ENCODE assay signal across 27 cellular contexts in the genomic region with DNA sequence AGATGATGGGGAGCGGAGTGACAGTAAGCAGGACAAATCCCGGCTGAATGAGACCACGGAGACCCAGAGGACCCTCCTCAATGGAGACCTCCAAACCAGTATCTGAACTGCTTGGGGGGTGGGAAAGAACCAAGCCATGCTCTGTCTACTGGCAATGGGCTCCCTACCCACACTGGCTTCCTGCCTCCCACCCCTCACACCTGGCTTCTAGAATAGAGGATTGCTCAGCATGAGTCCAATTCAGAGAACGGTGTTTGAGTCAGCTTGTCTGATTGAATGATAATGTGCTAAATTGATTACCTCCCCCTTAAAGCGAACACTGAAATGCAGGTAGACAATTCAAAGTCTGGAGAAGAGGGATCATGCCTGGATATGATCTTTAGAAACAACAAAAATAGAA. TPM values are rescaled to one million over a fixed set of nuclear protein-coding genes. Genes with fewer than 3 reads are reported as not detected.
"Had no signal": no experiment of that assay in that cellular context is flagged by ENCODE, and none has a peak within 500 bp of the region (broad histone marks: within the 10 kb centered on the region; RNA-seq: fewer than 3 reads in every experiment).

No MANE protein-coding gene starts in this region.

- H3K9ac ChIP-seq: neural progenitor cell, parathyroid adenoma had no signal

- H3K9me3 ChIP-seq: esophagus muscularis mucosa, right lobe of liver, suprapubic skin, transverse colon, vagina had no signal

- H3K9me3 Mint-ChIP-seq: nephron; stimulated activated naive CD8-positive, alpha-beta T cell treated with anti-CD3 and anti-CD28 coated beads, Interleukin-15, amount 100 ng/mL, for 72 hours had no signal

- H3K36me3 Mint-ChIP-seq: naive thymus-derived CD4-positive, alpha-beta T cell had no signal

- H3K4me3 Mint-ChIP-seq: naive thymus-derived CD4-positive, alpha-beta T cell; nephron; neural progenitor cell; stimulated activated naive CD8-positive, alpha-beta T cell treated with anti-CD3 and anti-CD28 coated beads, Interleukin-15, amount 100 ng/mL, for 72 hours had no signal

- H3K27ac Mint-ChIP-seq: neural progenitor cell; progenitor cell of endocrine pancreas; stimulated activated naive CD8-positive, alpha-beta T cell treated with anti-CD3 and anti-CD28 coated beads, Interleukin-15, amount 100 ng/mL, for 72 hours had no signal

- H3K4me1 ChIP-seq: parathyroid adenoma had no signal

- H3K4me3 ChIP-seq: esophagus muscularis mucosa, neural progenitor cell, right lobe of liver, suprapubic skin, transverse colon, vagina had no signal

- H3K27me3 ChIP-seq: right lobe of liver had no signal

- ATAC-seq: left lobe of liver; naive thymus-derived CD4-positive, alpha-beta T cell; right lobe of liver; stimulated activated naive CD8-positive, alpha-beta T cell treated with anti-CD3 and anti-CD28 coated beads, Interleukin-15, amount 100 ng/mL, for 72 hours had no signal

- DNase-seq: dorsolateral prefrontal cortex; effector CD4-positive, alpha-beta T cell; head of caudate nucleus; kidney; mesenchymal stem cell; midbrain; naive thymus-derived CD4-positive, alpha-beta T cell; right lobe of liver; small intestine; stimulated activated CD4-positive, alpha-beta T cell treated with anti-CD3 and anti-CD28 coated beads, Interleukin-15, amount 100 ng/mL, for 24 hours; stimulated activated CD4-positive, alpha-beta T cell treated with anti-CD3 and anti-CD28 coated beads, Interleukin-2, amount 100 ng/mL, for 48 hours; stimulated activated CD8-positive, alpha-beta memory T cell treated with anti-CD3 and anti-CD28 coated beads, Interleukin-4, amount 100 ng/mL, for 48 hours; stimulated activated naive CD4-positive, alpha-beta T cell; stimulated activated naive CD8-positive, alpha-beta T cell treated with anti-CD3 and anti-CD28 coated beads, Interleukin-15, amount 100 ng/mL, for 72 hours; transverse colon had no signal

- H3K27ac ChIP-seq: esophagus muscularis mucosa, neural progenitor cell, parathyroid adenoma, right lobe of liver, suprapubic skin, transverse colon, vagina had no signal

- H3K36me3 ChIP-seq: esophagus muscularis mucosa, neural progenitor cell, right lobe of liver, suprapubic skin, transverse colon, vagina had no signal

RNA-seq across cellular contexts. Expression of gene SSTR2, which starts 5.5 kb away (rescaled TPM):
- total RNA-seq: endothelial cell of umbilical vein; epithelial cell of proximal tubule; fibroblast of lung; lung microvascular endothelial cell; naive thymus-derived CD4-positive, alpha-beta T cell had no signal
- polyA plus RNA-seq: fibroblast of lung; naive thymus-derived CD4-positive, alpha-beta T cell had no signal
